ENCODE assay signal across 24 cellular contexts in the genomic region with DNA sequence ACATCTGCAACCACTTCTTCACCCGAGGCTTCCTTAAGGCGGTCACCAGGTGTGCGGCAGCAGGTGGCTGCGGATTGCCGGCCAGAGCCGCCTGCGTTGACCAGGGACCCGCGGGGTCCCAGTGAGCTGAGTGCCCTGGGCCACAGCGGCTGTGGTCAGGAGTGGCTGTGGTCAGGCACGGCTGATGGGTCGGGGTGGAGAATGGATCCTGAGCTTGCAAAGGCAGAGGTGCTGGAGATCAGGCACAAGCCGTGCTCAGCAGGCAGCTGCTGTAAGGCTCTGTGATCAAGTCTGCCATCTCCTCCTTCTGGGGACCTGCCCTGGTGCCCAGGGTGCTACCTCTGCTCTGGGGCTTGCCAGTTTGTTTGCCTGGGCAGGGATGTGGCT. TPM values are rescaled to one million over a fixed set of nuclear protein-coding genes. Genes with fewer than 3 reads are reported as not detected.
DNase-seq lines count a peak whose midpoint lies in the region; ATAC-seq and TF ChIP-seq lines count a peak whose summit lies in the region.
"Had no signal": no experiment of that assay in that cellular context is flagged by ENCODE, and none has a peak within 500 bp of the region (broad histone marks: within the 10 kb centered on the region; RNA-seq: fewer than 3 reads in every experiment).

No MANE protein-coding gene starts in this region.

- H3K9me3 Mint-ChIP-seq in IgD-negative memory B cell: no peaks in the 10 kb centered on the region
- no peaks in the 10 kb centered on the region for H3K9me3 Mint-ChIP-seq in stimulated activated memory B cell treated with anti-CD40 and anti-IgM and Interleukin-4, amounts not matched to agents 10 μg/mL and 1 μg/mL and 100 μg/mL, for 72 hours
- H3K9me3 Mint-ChIP-seq: T-helper 1 cell treated with Interleukin-12 subunit alpha and Interleukin-12 subunit beta and Interleukin-4 antibody, amounts not matched to agents 30 μg/mL and 1 μg/mL, for 36 hours had no signal

- TF ChIP-seq CTCF in heart left ventricle (IDR thresholded peaks at IDR 0.05): no peak

- peaks cover 16 to 19% (median 19%) of the 10 kb centered on the region in 3 donors for H3K4me1 Mint-ChIP-seq in IgD-negative memory B cell
- H3K4me1 Mint-ChIP-seq in stimulated activated memory B cell treated with anti-CD40 and anti-IgM and Interleukin-4, amounts not matched to agents 10 μg/mL and 1 μg/mL and 100 μg/mL, for 72 hours: peaks cover 38% of the 10 kb centered on the region

- no peaks in the 10 kb centered on the region for H3K36me3 Mint-ChIP-seq in IgD-negative memory B cell
- H3K36me3 Mint-ChIP-seq in stimulated activated memory B cell treated with anti-CD40 and anti-IgM and Interleukin-4, amounts not matched to agents 10 μg/mL and 1 μg/mL and 100 μg/mL, for 72 hours: peaks cover 12% of the 10 kb centered on the region

- no peaks in the 10 kb centered on the region for H3K27me3 Mint-ChIP-seq in IgD-negative memory B cell
- H3K27me3 Mint-ChIP-seq in stimulated activated memory B cell treated with anti-CD40 and anti-IgM and Interleukin-4, amounts not matched to agents 10 μg/mL and 1 μg/mL and 100 μg/mL, for 72 hours: no peaks in the 10 kb centered on the region

- no peak overlapping the region for H3K4me3 ChIP-seq in heart left ventricle
- H3K4me3 ChIP-seq: ovary had no signal

- peak overlapping the region in 2 of 4 donors; percentile 32 to 81 for H3K4me3 Mint-ChIP-seq in IgD-negative memory B cell
- H3K4me3 Mint-ChIP-seq in stimulated activated memory B cell treated with anti-CD40 and anti-IgM and Interleukin-4, amounts not matched to agents 10 μg/mL and 1 μg/mL and 100 μg/mL, for 72 hours: peak overlapping the region; percentile 31

- H3K4me1 ChIP-seq in heart left ventricle: peaks cover 0 to 32% (median 11%) of the 10 kb centered on the region in 12 donors

- peaks cover 0 to 50% (median 40%) of the 10 kb centered on the region in 9 donors for H3K36me3 ChIP-seq in heart left ventricle
- H3K36me3 ChIP-seq: brain microvascular endothelial cell, ovary had no signal

- H3K27ac ChIP-seq in heart left ventricle (no peak overlapping the region), cingulate gyrus (ENCODE audit: low read depth, low read length) (peak overlapping the region; percentile 10)
- H3K27ac ChIP-seq: brain microvascular endothelial cell, epithelial cell of prostate, gastroesophageal sphincter, ovary, sigmoid colon, upper lobe of left lung had no signal

- WGBS in heart left ventricle, 4 donors: 89 to 94% (median 91%) methylated on average over 9 to 13 of the region's 13 CpGs

- DNase-seq in Right ventricle myocardium inferior (ENCODE audit: missing footprints) (peak; percentile 51), heart left ventricle (no peak), Ammon's horn (ENCODE audit: low spot score) (no peak), amygdala (lab: John Stamatoyannopoulos, UW) (no peak)
- DNase-seq: activated gamma-delta T cell treated with Interleukin-2 at 50 U/mL for 16 hours, brain microvascular endothelial cell, DMS 273 treated with DMSO at 0.1 percent for 48 hours, GDM1, NCI-H1436, NCI-H2171 treated with DMSO at 0.1 percent for 48 hours, NCI-H748 treated with DMSO at 0.1 percent for 48 hours, ovary, stomach, upper lobe of left lung had no signal

- H3K27ac Mint-ChIP-seq in IgD-negative memory B cell: peak overlapping the region in 2 of 3 donors; percentile 33 to 90
- H3K27ac Mint-ChIP-seq in stimulated activated memory B cell treated with anti-CD40 and anti-IgM and Interleukin-4, amounts not matched to agents 10 μg/mL and 1 μg/mL and 100 μg/mL, for 72 hours: no peak overlapping the region
- H3K27ac Mint-ChIP-seq: T-helper 1 cell treated with Interleukin-12 subunit alpha and Interleukin-12 subunit beta and Interleukin-4 antibody, amounts not matched to agents 30 μg/mL and 1 μg/mL, for 36 hours had no signal

- H3K9me3 ChIP-seq in heart left ventricle: no peaks in the 10 kb centered on the region
- H3K9me3 ChIP-seq: gastroesophageal sphincter, ovary, sigmoid colon, stomach, upper lobe of left lung had no signal

- H3K27me3 ChIP-seq in heart left ventricle: no peaks in the 10 kb centered on the region
- H3K27me3 ChIP-seq: brain microvascular endothelial cell, ovary had no signal

- ATAC-seq in Right ventricle myocardium inferior (no peak), heart left ventricle (no peak), GM18498 (IDR thresholded peaks at IDR 0.05; ENCODE audit: unreplicated experiment) (no peak)
- no peak for ATAC-seq in stimulated activated memory B cell treated with anti-CD40 and anti-IgM and Interleukin-4, amounts not matched to agents 10 μg/mL and 1 μg/mL and 100 μg/mL, for 72 hours
- ATAC-seq: gastroesophageal sphincter had no signal

- TF ChIP-seq POLR2A in heart left ventricle (IDR thresholded peaks at IDR 0.05): no peak

- intact Hi-C loops in Right ventricle myocardium inferior (cut with DNase I) (no loop called here), heart left ventricle (cut with DNase I) (no loop called here)

RNA-seq across cellular contexts. Expression of a gene that starts 2.1 kb away (rescaled TPM):
- total RNA-seq in Right ventricle myocardium inferior: 13.6 TPM
- total RNA-seq in heart left ventricle: 10 to 100 TPM in 4 of 9 donors, 1 to 10 TPM in 5; 5.9 to 15.1 (median 9.4) TPM
- 10 to 100 TPM in 1 of 2 donors, 1 to 10 TPM in 1; 3.9 to 12.4 TPM for polyA plus RNA-seq in heart left ventricle
- 3.0 TPM for polyA plus RNA-seq in IgD-negative memory B cell

RNA-seq across cellular contexts. Expression of a gene that starts 7.4 kb away (rescaled TPM):
- total RNA-seq in Right ventricle myocardium inferior (20.4 TPM), heart left ventricle (10 to 100 TPM; 17.6 to 40.6 (median 21.7) TPM)
- polyA plus RNA-seq in heart left ventricle (10 to 100 TPM; 26.7 to 29.5 TPM), IgD-negative memory B cell (27.5 TPM)

RNA-seq across cellular contexts. Expression of a gene that starts 9.0 kb away (rescaled TPM):
- total RNA-seq in Right ventricle myocardium inferior (0.22 TPM), heart left ventricle (1 to 10 TPM in 1 of 9 donors, under 1 TPM in 8; 0.09 to 2.0 (median 0.20) TPM)
- polyA plus RNA-seq in heart left ventricle (under 1 TPM; 0.15 to 0.22 TPM), IgD-negative memory B cell (0.38 TPM)

RNA-seq across cellular contexts. Expression of a gene that starts 25.5 kb away (rescaled TPM):
- 2.7 TPM for total RNA-seq in Right ventricle myocardium inferior
- total RNA-seq in heart left ventricle: 1 to 10 TPM in 8 of 9 donors, under 1 TPM in 1; 0.85 to 2.9 (median 1.2) TPM
- 1 to 10 TPM in 1 of 2 donors, under 1 TPM in 1; 0.50 to 1.2 TPM for polyA plus RNA-seq in heart left ventricle
- not detected for polyA plus RNA-seq in IgD-negative memory B cell
- total RNA-seq: dermis microvascular lymphatic vessel endothelial cell, M059J had no signal

RNA-seq across cellular contexts. Expression of a gene that starts 33.4 kb away (rescaled TPM):
- total RNA-seq in Right ventricle myocardium inferior (69.0 TPM), heart left ventricle (100 to 1,000 TPM in 1 of 9 donors, 10 to 100 TPM in 8; 45.1 to 114 (median 55.1) TPM)
- polyA plus RNA-seq in heart left ventricle (10 to 100 TPM; 38.4 to 71.7 TPM), IgD-negative memory B cell (2.0 TPM)
